In the genomic region with DNA sequence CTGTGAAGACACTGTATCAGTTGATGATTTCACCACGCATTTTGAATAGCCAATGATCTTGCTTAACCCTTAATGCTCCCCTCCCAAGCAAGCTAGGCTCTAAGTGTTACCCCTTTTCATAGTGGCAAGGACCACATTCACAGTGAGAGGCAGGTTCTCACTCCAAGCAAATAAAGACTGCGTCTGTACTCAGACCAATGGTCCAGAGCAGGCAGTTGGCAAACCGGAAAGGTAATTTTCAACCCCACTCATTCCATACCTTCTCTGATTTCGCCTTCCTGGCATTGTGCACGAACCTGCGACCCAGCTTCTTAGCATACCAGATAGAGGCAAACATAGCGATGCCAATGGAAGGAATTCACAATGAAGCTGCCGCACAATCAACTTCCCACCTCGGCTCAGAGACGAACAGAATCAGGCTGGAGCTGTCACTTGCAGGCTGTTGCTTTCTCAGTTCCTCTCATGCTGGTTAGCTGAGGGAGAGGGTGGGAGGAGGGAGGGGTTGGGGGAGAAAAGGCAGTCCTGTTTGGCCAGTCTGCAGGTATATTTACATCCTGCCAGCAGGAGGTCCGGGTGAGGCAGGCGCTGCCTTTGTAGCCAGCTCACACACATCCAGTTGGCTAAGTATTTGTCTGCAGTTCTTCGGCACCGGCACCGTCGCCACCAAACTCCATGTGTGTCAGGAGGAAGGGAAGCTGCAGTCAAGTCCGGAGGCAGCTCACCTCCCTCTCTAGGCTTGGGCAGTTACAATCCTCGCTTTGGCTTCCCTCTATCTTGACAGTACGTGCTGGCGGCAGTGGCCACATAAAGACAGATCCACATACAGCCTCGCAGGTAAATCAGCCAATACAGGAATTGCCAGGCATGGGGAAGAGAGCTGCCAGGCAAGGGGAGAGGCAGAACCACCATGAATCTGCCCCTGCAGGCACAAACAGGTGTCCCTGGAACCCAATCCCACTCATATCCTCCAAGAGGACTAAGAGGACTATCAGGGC, we compare ENCODE assay signal across 8 cellular contexts.
DNase-seq lines count a peak whose midpoint lies in the region; ATAC-seq and TF ChIP-seq lines count a peak whose summit lies in the region.

No MANE protein-coding gene starts in this region.

- intact Hi-C loops in Calu3 (cut with micrococcal nuclease; ENCODE audit: unreplicated experiment) = no loop called here
- intact Hi-C loops in adrenal gland (cut with DNase I) = no loop called here

- peak overlapping the region; percentile 51 for H3K4me3 Mint-ChIP-seq in Calu3 (ENCODE audit: low read depth, unreplicated experiment)

- H3K4me3 ChIP-seq in adrenal gland = peak overlapping the region in 1 of 4 donors; percentile 23
- no peak overlapping the region for H3K4me3 ChIP-seq in brain microvascular endothelial cell (ENCODE audit: low read depth, low read length)

- H3K9me3 ChIP-seq in adrenal gland (replicated peaks in 1 of 3) = no peaks in the 10 kb centered on the region

- no peaks in the 10 kb centered on the region for H3K36me3 ChIP-seq in adrenal gland (replicated peaks in 1 of 2)
- H3K36me3 ChIP-seq in brain microvascular endothelial cell (replicated peaks) = no peaks in the 10 kb centered on the region

- H3K27ac ChIP-seq in adrenal gland (no peak overlapping the region), brain microvascular endothelial cell (no peak overlapping the region)

- in situ Hi-C loops in brain microvascular endothelial cell (cut with HindIII; ENCODE audit: low pct_ligation_motif_present, low sequenced_read_pairs) = no loop called here

- no peaks in the 10 kb centered on the region for H3K9me3 Mint-ChIP-seq in Calu3 (ENCODE audit: low read depth, unreplicated experiment)

- no peaks in the 10 kb centered on the region for H3K4me1 ChIP-seq in adrenal gland (replicated peaks in 1 of 2)

- no peaks in the 10 kb centered on the region for H3K4me1 Mint-ChIP-seq in Calu3 (ENCODE audit: low read depth, unreplicated experiment)

- TF ChIP-seq CTCF in Calu3 (IDR thresholded peaks at IDR 0.05; ENCODE audit: unreplicated experiment) (no peak), adrenal gland (IDR thresholded peaks at IDR 0.05) (no peak), brain microvascular endothelial cell (IDR thresholded peaks at IDR 0.05; ENCODE audit: low read depth, low read length, missing control alignments) (no peak)

- no peaks in the 10 kb centered on the region for H3K36me3 Mint-ChIP-seq in Calu3 (ENCODE audit: insufficient read depth, unreplicated experiment)

- no peaks in the 10 kb centered on the region for H3K27me3 Mint-ChIP-seq in Calu3 (ENCODE audit: unreplicated experiment)

- WGBS in adrenal gland, 4 donors = 4 to 19% (median 13%) methylated on average over 11 to 21 of the region's 21 CpGs

- no peak for TF ChIP-seq POLR2A in adrenal gland (IDR thresholded peaks at IDR 0.05)

- H3K27me3 ChIP-seq in adrenal gland (no peaks in the 10 kb centered on the region), brain microvascular endothelial cell (replicated peaks) (peaks cover 3% of the 10 kb centered on the region)

- ATAC-seq in GM19467 (IDR thresholded peaks at IDR 0.05; ENCODE audit: unreplicated experiment) (peak; percentile 96), HG03460 (IDR thresholded peaks at IDR 0.05; ENCODE audit: unreplicated experiment) (peak; percentile 91)

- DNase-seq in Calu3 = peak; percentile 39
- DNase-seq in adrenal gland = peak in 6 of 7 donors; percentile 7 to 65 (median 18)
- peak; percentile 85 for DNase-seq in left kidney (ENCODE audit: low read depth, low spot score)
- no peak for DNase-seq in HCEC 1CT
- no peak for DNase-seq in activated CD4-positive, alpha-beta T cell treated with anti-CD3 and anti-CD28 coated beads for 1 hour
- DNase-seq in brain microvascular endothelial cell = no peak

- no TSS peak for BruUV-seq in Calu3 (replicated peaks; lab: Mats Ljungman, UMichigan)

- CTCF ChIA-PET in Calu3 (lab: Charles Lee) = interaction anchor here (0.6 kb wide), 3 partner anchors 52 to 936 kb away, joined by 4 to 7 read pairs (median 4); no protein-coding TSS in a partner anchor

- no peak overlapping the region for H3K27ac Mint-ChIP-seq in Calu3 (ENCODE audit: unreplicated experiment)

Comparison
In these comparisons a context has a peak if more than half of its experiments do, and no peak if none do; other contexts are left out.
1. DNase-seq: peak in Calu3 (single experiment), adrenal gland (6 of 7) and left kidney (single experiment); none in HCEC 1CT (single experiment), activated CD4-positive, alpha-beta T cell treated with anti-CD3 and anti-CD28 coated beads for 1 hour (single experiment) and brain microvascular endothelial cell (single experiment).